1 cellular context compared by ENCODE assay signal in genomic region chr3:16639806-16640205, GRCh38.
TF ChIP-seq lines count a peak whose summit lies in the region.

No MANE protein-coding gene starts in this region.

TF ChIP-seq in H1, 55 proteins besides CTCF, POLR2A, EP300 and RAD21 (continued from another document):
- TF ChIP-seq GABPA (IDR thresholded peaks at IDR 0.05; ENCODE audit: borderline replicate concordance, insufficient read depth, low read length) (no peak), CBX5 (IDR thresholded peaks at IDR 0.05; ENCODE audit: low read depth, low read length) (no peak), NRF1 (IDR thresholded peaks at IDR 0.05; ENCODE audit: low read depth, low read length) (no peak), EGR1 (IDR thresholded peaks at IDR 0.05; ENCODE audit: borderline replicate concordance, low read depth, low read length) (no peak)
